In genomic region chr18:21675354-21675753, GRCh38 we compare ENCODE assay signal across 7 cellular contexts. TPM values are rescaled to one million over a fixed set of nuclear protein-coding genes. Genes with fewer than 3 reads are reported as not detected.
A peak's percentile ranks its signal among the peaks of the same experiment; 100 is the strongest.
DNase-seq lines count a peak whose midpoint lies in the region; ATAC-seq, FAIRE-seq and TF ChIP-seq lines count a peak whose summit lies in the region.
"Not testable (repeated sequence)": the region's sequence is repeated elsewhere in the genome, so short reads cannot be mapped to it uniquely, and the experiment has no call there.

No MANE protein-coding gene starts in this region.

- not testable (repeated sequence) for H2AFZ ChIP-seq in astrocyte (ENCODE audit: low read depth, low read length)

- intact Hi-C loops in Calu3 (cut with micrococcal nuclease; ENCODE audit: unreplicated experiment): not testable (repeated sequence)

- not testable (repeated sequence) for TF ChIP-seq CTCF in Calu3 (IDR thresholded peaks at IDR 0.05; ENCODE audit: unreplicated experiment); astrocyte (IDR thresholded peaks at IDR 0.05; ENCODE audit: insufficient read depth, low read depth, low read length); foreskin keratinocyte (conservative IDR thresholded peaks at IDR 0.05)

- H3K9me3 ChIP-seq in astrocyte (ENCODE audit: insufficient read depth, low read depth, low read length): not testable (repeated sequence)

- peaks cover 43% of the 10 kb centered on the region for H3K4me1 Mint-ChIP-seq in Calu3 (ENCODE audit: low read depth, unreplicated experiment)
- not testable (repeated sequence) for H3K4me1 Mint-ChIP-seq in astrocyte (ENCODE audit: low read depth, unreplicated experiment)

- not testable (repeated sequence) for H3K79me2 ChIP-seq in astrocyte (ENCODE audit: insufficient read depth, low read length)

- H4K20me1 ChIP-seq in astrocyte (ENCODE audit: insufficient read depth, low read length): not testable (repeated sequence)

- peaks cover 22% of the 10 kb centered on the region for H3K36me3 Mint-ChIP-seq in Calu3 (ENCODE audit: insufficient read depth, unreplicated experiment)
- H3K36me3 Mint-ChIP-seq in astrocyte (ENCODE audit: low read depth, unreplicated experiment): not testable (repeated sequence)

- CTCF ChIA-PET in Calu3 (lab: Charles Lee): interaction anchor here (0.6 to 1.5 kb wide), 3 partner anchors 11 to 179 kb away, joined by 3 to 6 read pairs (median 3); no protein-coding TSS in a partner anchor

- not testable (repeated sequence) for H3K4me3 ChIP-seq in astrocyte (ENCODE audit: insufficient read depth, low read depth, low read length)

- H3K4me1 ChIP-seq in astrocyte (ENCODE audit: insufficient read depth, low read length) (peaks cover 17% of the 10 kb centered on the region), foreskin keratinocyte (peaks cover 10% of the 10 kb centered on the region)

- DNase-seq in Calu3 (peak; percentile 39), HT1080 (ENCODE audit: low read depth) (peak; percentile 55), RPMI7951 (ENCODE audit: low read depth) (peak; percentile 11), astrocyte (ENCODE audit: low read depth) (peak; percentile 21), foreskin keratinocyte (peak; percentile 18 to 47), renal cortical epithelial cell (ENCODE audit: low read depth) (peak; percentile 86)
- peak; percentile 50 for DNase-seq in activated CD8-positive, alpha-beta memory T cell treated with anti-CD3 and anti-CD28 coated beads for 24 hours

- not testable (repeated sequence) for H3K4me2 ChIP-seq in astrocyte (ENCODE audit: low read length)

- ATAC-seq in foreskin keratinocyte: peak; percentile 51

- H3K36me3 ChIP-seq in astrocyte (ENCODE audit: insufficient read depth, low read length): not testable (repeated sequence)

- BruUV-seq in Calu3 (replicated peaks; lab: Mats Ljungman, UMichigan): not testable (repeated sequence)

- H3K27ac Mint-ChIP-seq in Calu3 (ENCODE audit: unreplicated experiment): peak overlapping the region; percentile 5
- not testable (repeated sequence) for H3K27ac Mint-ChIP-seq in astrocyte (ENCODE audit: unreplicated experiment)

- H3K27me3 ChIP-seq in astrocyte (ENCODE audit: insufficient read depth, low read length); foreskin keratinocyte: not testable (repeated sequence)

- not testable (repeated sequence) for H3K9me3 Mint-ChIP-seq in Calu3 (ENCODE audit: low read depth, unreplicated experiment); astrocyte (ENCODE audit: unreplicated experiment)

- not testable (repeated sequence) for H3K27ac ChIP-seq in astrocyte (ENCODE audit: low read depth, low read length)
- H3K27ac ChIP-seq in foreskin keratinocyte: peak overlapping the region; percentile 27

- H3K4me3 Mint-ChIP-seq in Calu3 (ENCODE audit: low read depth, unreplicated experiment); astrocyte (ENCODE audit: unreplicated experiment): not testable (repeated sequence)

- FAIRE-seq in astrocyte (lab: Jason Lieb, UNC): not testable (repeated sequence)

- not testable (repeated sequence) for H3K27me3 Mint-ChIP-seq in Calu3 (ENCODE audit: unreplicated experiment); astrocyte (ENCODE audit: low read depth, unreplicated experiment)

- H3K9ac ChIP-seq in astrocyte (ENCODE audit: low read length): not testable (repeated sequence)

RNA-seq across cellular contexts. Expression of gene ABHD3, which starts 29.2 kb away (rescaled TPM):
- total RNA-seq in Calu3 (2022) (43.5 and 45.3 TPM in 2 replicates), astrocyte (5.1 and 6.4 TPM in 2 replicates), foreskin keratinocyte (21.4 and 23.0 TPM in 2 replicates), renal cortical epithelial cell (15.7 and 21.7 TPM in 2 replicates)
- total RNA-seq in HT1080 (2014; rRNA removed; shearing (Covaris generic)): 3.8 and 5.1 TPM in 2 replicates
- polyA plus RNA-seq in HT1080 (2015; cell fraction: cytosol; rRNA removed): 6.5 and 8.1 TPM in 2 replicates
- polyA plus RNA-seq in HT1080 (2015; cell fraction: nucleus; rRNA removed): 33.7 and 37.6 TPM in 2 replicates
- total RNA-seq in RPMI7951 (2014; rRNA removed; shearing (Covaris generic)): 20.1 and 20.3 TPM in 2 replicates
- 12.7 and 19.6 TPM in 2 replicates for polyA plus RNA-seq in foreskin keratinocyte

Comparison
In these comparisons a context has a peak if more than half of its experiments do, and no peak if none do; other contexts are left out.
1. DNase-seq: peak in every context shown above with its lines; median percentile 86 in renal cortical epithelial cell; 55 in HT1080; 50 in activated CD8-positive, alpha-beta memory T cell treated with anti-CD3 and anti-CD28 coated beads for 24 hours; 39 in Calu3; 32 in foreskin keratinocyte; 21 in astrocyte; 11 in RPMI7951.